In genomic region chr2:240164586-240164985, GRCh38 we compare ENCODE assay signal across 18 cellular contexts. TPM values are rescaled to one million over a fixed set of nuclear protein-coding genes. Genes with fewer than 3 reads are reported as not detected.
A peak's percentile ranks its signal among the peaks of the same experiment; 100 is the strongest.
DNase-seq lines count a peak whose midpoint lies in the region; ATAC-seq and TF ChIP-seq lines count a peak whose summit lies in the region.
"Had no signal": no experiment of that assay in that cellular context is flagged by ENCODE, and none has a peak within 500 bp of the region (broad histone marks: within the 10 kb centered on the region; RNA-seq: fewer than 3 reads in every experiment).

No MANE protein-coding gene starts in this region.

- no CpG with 5 or more reads among the region's 5 CpGs for WGBS in neuronal stem cell (ENCODE audit: extremely low coverage in 2 of 2, insufficient read length in 2 of 2, insufficient replicate concordance in 1 of 2), 2 donors
- 69 to 81% (median 73%) methylated on average over 5 of the region's 5 CpGs for WGBS in spleen, 5 donors

- no peak overlapping the region for H2BK5ac ChIP-seq in neuronal stem cell (ENCODE audit: low read length)

- H3K4me3 Mint-ChIP-seq in chondrocyte (ENCODE audit: unreplicated experiment), result no peak overlapping the region
- H3K4me3 Mint-ChIP-seq: CD14-positive monocyte; CD4-positive, alpha-beta memory T cell; H9 had no signal

- intact Hi-C loops in cardiac septum (cut with DNase I) (no loop called here), left ventricle myocardium inferior (cut with micrococcal nuclease) (no loop called here), spleen (cut with DNase I; ENCODE audit: low total_unique reads) (no loop called here)

- no peak for ATAC-seq in GM21423 (IDR thresholded peaks at IDR 0.05; ENCODE audit: unreplicated experiment)

- TF ChIP-seq CTCF in left ventricle myocardium inferior (IDR thresholded peaks at IDR 0.05; ENCODE audit: borderline replicate concordance) (no peak), chondrocyte (IDR thresholded peaks at IDR 0.05) (no peak), spleen (IDR thresholded peaks at IDR 0.05 in 8 of 11, conservative IDR thresholded peaks at IDR 0.05 in 3 of 11) (no peak)

- no peak overlapping the region for H3K4me3 ChIP-seq in left ventricle myocardium inferior
- peak overlapping the region in 1 of 2 donors; percentile 62 for H3K4me3 ChIP-seq in neuronal stem cell (ENCODE audit: low read length in 2 of 2)
- no peak overlapping the region for H3K4me3 ChIP-seq in spleen
- no peak overlapping the region for H3K4me3 ChIP-seq in effector memory CD4-positive, alpha-beta T cell (ENCODE audit: insufficient read depth, low read depth, low read length, poor library complexity, severe bottlenecking)
- H3K4me3 ChIP-seq: BLaER1 had no signal

- peaks cover 36% of the 10 kb centered on the region for H3K27me3 Mint-ChIP-seq in chondrocyte (ENCODE audit: low read depth)

- DNase-seq in cardiac septum (ENCODE audit: low spot score) (peak; percentile 15), left ventricle myocardium inferior (no peak), chondrocyte (ENCODE audit: low spot score) (peak; percentile 19), neuronal stem cell (ENCODE audit: low spot score) (no peak), spleen (peak; percentile 22), HuH-7.5 (ENCODE audit: low spot score) (no peak)
- DNase-seq in effector memory CD4-positive, alpha-beta T cell, result no peak
- DNase-seq: 8988T; CD4-positive, alpha-beta memory T cell; DMS79 treated with DMSO at 0.1 percent for 48 hours; GF-D8; H9 had no signal

- H2BK15ac ChIP-seq in neuronal stem cell (ENCODE audit: low read length), result no peak overlapping the region

- H3K36me3 ChIP-seq in left ventricle myocardium inferior, result no peaks in the 10 kb centered on the region
- peaks cover 0 to 5% of the 10 kb centered on the region in 2 donors for H3K36me3 ChIP-seq in neuronal stem cell (replicated peaks in 1 of 2; ENCODE audit: control insufficient read depth in 2 of 2, insufficient read depth in 2 of 2, low read length in 2 of 2)
- no peaks in the 10 kb centered on the region for H3K36me3 ChIP-seq in spleen
- H3K36me3 ChIP-seq in effector memory CD4-positive, alpha-beta T cell (ENCODE audit: control insufficient read depth, insufficient read depth, low read length), result no peaks in the 10 kb centered on the region
- H3K36me3 ChIP-seq: BLaER1 had no signal

- H3K9me3 Mint-ChIP-seq in chondrocyte (ENCODE audit: low read depth), result no peaks in the 10 kb centered on the region
- H3K9me3 Mint-ChIP-seq: CD4-positive, alpha-beta memory T cell had no signal

- H3K79me1 ChIP-seq in neuronal stem cell (ENCODE audit: low read depth, low read length), result peaks cover 3% of the 10 kb centered on the region

- no peak overlapping the region for H3K9ac ChIP-seq in neuronal stem cell (ENCODE audit: low read depth, low read length, poor library complexity)
- H3K9ac ChIP-seq: BLaER1 had no signal

- no peak overlapping the region for H2BK120ac ChIP-seq in neuronal stem cell (ENCODE audit: low read depth, low read length)

- no peak overlapping the region for H3K18ac ChIP-seq in neuronal stem cell (ENCODE audit: low read length)

- H3K36me3 Mint-ChIP-seq in chondrocyte (ENCODE audit: low read depth), result no peaks in the 10 kb centered on the region
- H3K36me3 Mint-ChIP-seq: CD14-positive monocyte; CD4-positive, alpha-beta memory T cell had no signal

- H3K27ac Mint-ChIP-seq in chondrocyte (ENCODE audit: unreplicated experiment), result no peak overlapping the region
- H3K27ac Mint-ChIP-seq: CD14-positive monocyte; CD4-positive, alpha-beta memory T cell; H9 had no signal

- H3K14ac ChIP-seq in neuronal stem cell (ENCODE audit: low read length), result no peak overlapping the region

- H3K4me1 ChIP-seq in left ventricle myocardium inferior (no peaks in the 10 kb centered on the region), neuronal stem cell (ENCODE audit: control insufficient read depth in 2 of 2, insufficient read depth in 1 of 2, low read depth in 1 of 2, low read length in 2 of 2) (peaks cover 0 to 3% of the 10 kb centered on the region in 2 donors), spleen (no peaks in the 10 kb centered on the region)
- no peaks in the 10 kb centered on the region for H3K4me1 ChIP-seq in effector memory CD4-positive, alpha-beta T cell (ENCODE audit: control insufficient read depth, insufficient read depth, low read length, poor library complexity, severe bottlenecking)
- H3K4me1 ChIP-seq: BLaER1 had no signal

- no peaks in the 10 kb centered on the region for H3K4me1 Mint-ChIP-seq in chondrocyte (ENCODE audit: low read depth)
- H3K4me1 Mint-ChIP-seq: CD14-positive monocyte; CD4-positive, alpha-beta memory T cell; H9 had no signal

- H2BK12ac ChIP-seq in neuronal stem cell (ENCODE audit: low read length), result no peak overlapping the region

- H3K27me3 ChIP-seq in left ventricle myocardium inferior (ENCODE audit: low read depth) (peaks cover 48% of the 10 kb centered on the region), neuronal stem cell (ENCODE audit: control insufficient read depth in 3 of 3, insufficient read depth in 3 of 3, low read depth in 1 of 3, low read length in 3 of 3) (peaks cover 0 to 4% (median 0%) of the 10 kb centered on the region in 3 experiments), spleen (replicated peaks in 1 of 7) (peaks cover 0 to 43% (median 0%) of the 10 kb centered on the region in 7 donors)
- H3K27me3 ChIP-seq in effector memory CD4-positive, alpha-beta T cell (replicated peaks; ENCODE audit: control insufficient read depth, insufficient read depth, low read length, poor library complexity, severe bottlenecking), result no peaks in the 10 kb centered on the region
- H3K27me3 ChIP-seq: BLaER1 had no signal

- H3K4me2 ChIP-seq in neuronal stem cell (ENCODE audit: insufficient read depth, low read length, poor library complexity, severe bottlenecking), result no peak overlapping the region
- H3K4me2 ChIP-seq: BLaER1 had no signal

- H4K91ac ChIP-seq in neuronal stem cell (ENCODE audit: low read depth, low read length, poor library complexity), result no peak overlapping the region

- no peak overlapping the region for H2AFZ ChIP-seq in neuronal stem cell (ENCODE audit: low read length)

- H4K8ac ChIP-seq in neuronal stem cell (ENCODE audit: low read depth, low read length), result no peak overlapping the region

- H3K23ac ChIP-seq in neuronal stem cell (ENCODE audit: low read depth, low read length, poor library complexity), result no peak overlapping the region

- peak overlapping the region; percentile 96 for H2AK5ac ChIP-seq in neuronal stem cell (ENCODE audit: low read depth, low read length)

- H3K9me3 ChIP-seq in left ventricle myocardium inferior (replicated peaks) (no peaks in the 10 kb centered on the region), neuronal stem cell (replicated peaks in 1 of 2; ENCODE audit: control insufficient read depth in 2 of 2, insufficient read depth in 1 of 2, low read depth in 1 of 2, low read length in 2 of 2) (peaks cover 0 to 12% of the 10 kb centered on the region in 2 donors), spleen (peaks cover 0 to 10% (median 0%) of the 10 kb centered on the region in 8 donors)
- no peaks in the 10 kb centered on the region for H3K9me3 ChIP-seq in effector memory CD4-positive, alpha-beta T cell (ENCODE audit: control insufficient read depth, low read length)
- H3K9me3 ChIP-seq: BLaER1 had no signal

- H3K27ac ChIP-seq in left ventricle myocardium inferior (replicated peaks) (no peak overlapping the region), neuronal stem cell (replicated peaks; ENCODE audit: low read length) (no peak overlapping the region), spleen (no peak overlapping the region)
- no peak overlapping the region for H3K27ac ChIP-seq in effector memory CD4-positive, alpha-beta T cell (ENCODE audit: insufficient read depth, low read length, poor library complexity, severe bottlenecking)
- H3K27ac ChIP-seq: BLaER1 had no signal

- H3K4ac ChIP-seq in neuronal stem cell (ENCODE audit: low read length), result no peak overlapping the region

- TF ChIP-seq POLR2A in spleen (IDR thresholded peaks at IDR 0.05), result no peak

RNA-seq across cellular contexts. Expression of gene OTOS, which starts 24.1 kb away (rescaled TPM):
- total RNA-seq in cardiac septum (not detected), left ventricle myocardium inferior (not detected), chondrocyte (not detected in 3 replicates), spleen (not detected)
- polyA plus RNA-seq in neuronal stem cell (2013, experiment 1 of 2), result 0.08 TPM
- not detected for polyA plus RNA-seq in neuronal stem cell (2013, experiment 2 of 2)
- not detected for polyA plus RNA-seq in spleen
- total RNA-seq: A673; CD4-positive, alpha-beta memory T cell; H1; H9 had no signal
- polyA plus RNA-seq: AG04450; CD14-positive monocyte; CD4-positive, alpha-beta memory T cell had no signal

RNA-seq across cellular contexts. Expression of gene COPS9, which starts 28.5 kb away (rescaled TPM):
- total RNA-seq in cardiac septum (149 TPM), left ventricle myocardium inferior (190 TPM), chondrocyte (139 to 162 TPM (median 140 TPM) in 3 replicates), spleen (100 to 1,000 TPM in 2 of 7 donors, 10 to 100 TPM in 5; 74.7 to 154 (median 85.7) TPM)
- 234 TPM for polyA plus RNA-seq in neuronal stem cell (2013, experiment 1 of 2)
- 225 TPM for polyA plus RNA-seq in neuronal stem cell (2013, experiment 2 of 2)
- 100 to 1,000 TPM; 273 to 441 (median 321) TPM for polyA plus RNA-seq in spleen

Comparison
In these comparisons a context has a peak if more than half of its experiments do, and no peak if none do; other contexts are left out.
1. DNase-seq: peak in cardiac septum (single experiment), chondrocyte (single experiment) and spleen (single experiment); none in left ventricle myocardium inferior (single experiment), neuronal stem cell (single experiment), HuH-7.5 (single experiment) and effector memory CD4-positive, alpha-beta T cell (0 of 3).